ENCODE assay signal across 14 cellular contexts in genomic region chr6:7200598-7201443, GRCh38.
DNase-seq lines count a peak whose midpoint lies in the region; ATAC-seq, FAIRE-seq and TF ChIP-seq lines count a peak whose summit lies in the region.
"Had no signal": no experiment of that assay in that cellular context is flagged by ENCODE, and none has a peak within 500 bp of the region (broad histone marks: within the 10 kb centered on the region; RNA-seq: fewer than 3 reads in every experiment).

No MANE protein-coding gene starts in this region.

- H3K27ac Mint-ChIP-seq in T-helper 2 cell treated with Interferon-gamma antibody and Interleukin-4, amounts not matched to agents 5 μg/mL and 100 μg/mL, for 36 hours = no peak overlapping the region

- no peaks in the 10 kb centered on the region for H3K27me3 Mint-ChIP-seq in T-helper 2 cell treated with Interferon-gamma antibody and Interleukin-4, amounts not matched to agents 5 μg/mL and 100 μg/mL, for 36 hours (ENCODE audit: low read depth)

- no peaks in the 10 kb centered on the region for H3K9me3 ChIP-seq in RWPE2 (ENCODE audit: severe bottlenecking)
- no peaks in the 10 kb centered on the region for H3K9me3 ChIP-seq in right lobe of liver
- H3K9me3 ChIP-seq in upper lobe of left lung = no peaks in the 10 kb centered on the region

- 29% methylated on average over 11 of the region's 13 CpGs for WGBS in right lobe of liver (ENCODE audit: insufficient coverage, low coverage, low lambda C conversion rate, missing lambda C conversion rate)
- 61 to 88% methylated on average over 13 of the region's 13 CpGs for WGBS in upper lobe of left lung, 2 donors

- peaks cover 37% of the 10 kb centered on the region for H3K36me3 Mint-ChIP-seq in T-helper 2 cell treated with Interferon-gamma antibody and Interleukin-4, amounts not matched to agents 5 μg/mL and 100 μg/mL, for 36 hours (ENCODE audit: low read depth)

- DNase-seq in LNCaP clone FGC (ENCODE audit: low read depth) = peak; percentile 95
- peak; percentile 74 for DNase-seq in RWPE2 (ENCODE audit: low spot score)
- DNase-seq in right lobe of liver = peak; percentile 61 to 89 (median 78)
- peak in 1 of 2 donors; percentile 86 for DNase-seq in upper lobe of left lung
- DNase-seq in HTR-8/SVneo (ENCODE audit: insufficient read length, low spot score) = no peak
- no peak for DNase-seq in OCI-M2 (lab: John Stamatoyannopoulos, UW; ENCODE audit: unreplicated experiment)
- no peak for DNase-seq in T-helper 2 cell treated with Interferon-gamma antibody and Interleukin-4, amounts not matched to agents 5 μg/mL and 100 μg/mL, for 36 hours (ENCODE audit: low spot score)
- DNase-seq: activated T-cell treated with anti-CD3 and anti-CD28 coated beads for 4 hours; aorta; EL; NCI-H1048; stimulated activated CD4-positive, alpha-beta T cell treated with anti-CD3 and anti-CD28 coated beads, Interleukin-12 subunit alpha, Interleukin-12 subunit beta, amount 100 ng/mL, for 4 hours; stimulated activated CD8-positive, alpha-beta memory T cell treated with anti-CD3 and anti-CD28 coated beads, Interleukin-4, amount 100 ng/mL, for 48 hours had no signal

- peaks cover 42% of the 10 kb centered on the region for H3K36me3 ChIP-seq in RWPE2 (ENCODE audit: low read depth)
- H3K36me3 ChIP-seq in right lobe of liver = peaks cover 0 to 10% (median 4%) of the 10 kb centered on the region in 4 donors
- peaks cover 0 to 54% (median 9%) of the 10 kb centered on the region in 4 donors for H3K36me3 ChIP-seq in upper lobe of left lung

- intact Hi-C loops in right lobe of liver (cut with DNase I) = loop anchor here in 1 of 2 donors (10.0 kb wide), 1 partner anchor 46 kb away; no protein-coding TSS in a partner anchor

- peaks cover 18% of the 10 kb centered on the region for H3K4me1 Mint-ChIP-seq in T-helper 2 cell treated with Interferon-gamma antibody and Interleukin-4, amounts not matched to agents 5 μg/mL and 100 μg/mL, for 36 hours (ENCODE audit: low read depth)

- TF ChIP-seq POLR2A in right lobe of liver (IDR thresholded peaks at IDR 0.05) (peak; percentile 58), upper lobe of left lung (IDR thresholded peaks at IDR 0.05) (peak in 1 of 4 donors; percentile 13)

- H3K9me3 Mint-ChIP-seq in T-helper 2 cell treated with Interferon-gamma antibody and Interleukin-4, amounts not matched to agents 5 μg/mL and 100 μg/mL, for 36 hours = no peaks in the 10 kb centered on the region

- H3K27ac ChIP-seq in RWPE2 (ENCODE audit: poor library complexity, severe bottlenecking) (peak overlapping the region; percentile 83), right lobe of liver (peak overlapping the region; percentile 69 to 90 (median 69)), upper lobe of left lung (peak overlapping the region; percentile 55 to 85 (median 73))

- H3K4me1 ChIP-seq in RWPE2 (ENCODE audit: insufficient read depth, poor library complexity, severe bottlenecking) = peaks cover 21% of the 10 kb centered on the region
- peaks cover 0 to 35% (median 6%) of the 10 kb centered on the region in 4 donors for H3K4me1 ChIP-seq in right lobe of liver
- peaks cover 27 to 59% (median 42%) of the 10 kb centered on the region in 4 donors for H3K4me1 ChIP-seq in upper lobe of left lung

- FAIRE-seq in HTR-8/SVneo (lab: Jason Lieb, UNC) = no peak
- FAIRE-seq: TTC549 had no signal

- ATAC-seq in RWPE2 (ENCODE audit: low read depth) (peak; percentile 85), right lobe of liver (peak; percentile 78 to 92 (median 88)), upper lobe of left lung (ENCODE audit: low FRiP score in 2 of 2) (peak; percentile 31 to 78)

- H3K27me3 ChIP-seq in RWPE2 (ENCODE audit: insufficient read depth, poor library complexity, severe bottlenecking) (no peaks in the 10 kb centered on the region), right lobe of liver (no peaks in the 10 kb centered on the region), upper lobe of left lung (no peaks in the 10 kb centered on the region)

- TF ChIP-seq EP300 in upper lobe of left lung (IDR thresholded peaks at IDR 0.05) = peak in 1 of 4 donors; percentile 47

- H3K4me3 Mint-ChIP-seq in T-helper 2 cell treated with Interferon-gamma antibody and Interleukin-4, amounts not matched to agents 5 μg/mL and 100 μg/mL, for 36 hours = no peak overlapping the region

- peak overlapping the region; percentile 31 for H3K4me3 ChIP-seq in LNCaP clone FGC (ENCODE audit: low read depth, low read length)
- peak overlapping the region; percentile 1 for H3K4me3 ChIP-seq in RWPE2 (ENCODE audit: severe bottlenecking)
- peak overlapping the region in 1 of 3 donors; percentile 23 for H3K4me3 ChIP-seq in right lobe of liver
- peak overlapping the region in 1 of 4 donors; percentile 2 for H3K4me3 ChIP-seq in upper lobe of left lung

- TF ChIP-seq CTCF in LNCaP clone FGC (IDR thresholded peaks at IDR 0.05; ENCODE audit: control insufficient read depth, extremely low read depth, insufficient read depth) (no peak), RWPE2 (IDR thresholded peaks at IDR 0.05; ENCODE audit: poor library complexity, severe bottlenecking) (no peak), right lobe of liver (IDR thresholded peaks at IDR 0.05) (no peak), upper lobe of left lung (IDR thresholded peaks at IDR 0.05) (no peak)

Comparison
In these comparisons a context has a peak if more than half of its experiments do, and no peak if none do; other contexts are left out.
1. DNase-seq: peak in LNCaP clone FGC (single experiment), RWPE2 (single experiment) and right lobe of liver (3 of 3); none in HTR-8/SVneo (single experiment), OCI-M2 (single experiment) and T-helper 2 cell treated with Interferon-gamma antibody and Interleukin-4, amounts not matched to agents 5 μg/mL and 100 μg/mL, for 36 hours (single experiment).
2. Peak in every context shown above with its lines, with median percentiles within 50 percentile points of each other: ATAC-seq and H3K27ac ChIP-seq.